Comparison of ENCODE assay signal across 12 cellular contexts in genomic region chr12:57101892-57102695, GRCh38. TPM values are rescaled to one million over a fixed set of nuclear protein-coding genes. Genes with fewer than 3 reads are reported as not detected.
A peak's percentile ranks its signal among the peaks of the same experiment; 100 is the strongest.
DNase-seq lines count a peak whose midpoint lies in the region; ATAC-seq and TF ChIP-seq lines count a peak whose summit lies in the region.
"Had no signal": no experiment of that assay in that cellular context is flagged by ENCODE, and none has a peak within 500 bp of the region (broad histone marks: within the 10 kb centered on the region; RNA-seq: fewer than 3 reads in every experiment).

No MANE protein-coding gene starts in this region.

- no peaks in the 10 kb centered on the region for H3K9me3 ChIP-seq in BLaER1

- H3K27ac ChIP-seq in BLaER1 (peak overlapping the region; percentile 24; the same call in 1 of the 2 replicates), HL-60 (replicated peaks) (peak overlapping the region; percentile 47; the same call in 1 of the 2 replicates), mesendoderm (ENCODE audit: low read depth, low read length) (no peak overlapping the region)

- no peak overlapping the region for H3K4me3 Mint-ChIP-seq in activated naive CD8-positive, alpha-beta T cell
- H3K4me3 Mint-ChIP-seq: T-helper 2 cell treated with Interferon-gamma antibody and Interleukin-4, amounts not matched to agents 5 μg/mL and 100 μg/mL, for 36 hours had no signal

- H3K4me1 ChIP-seq in BLaER1: peaks cover 41% of the 10 kb centered on the region
- H3K4me1 ChIP-seq in mesendoderm (ENCODE audit: control insufficient read depth, low read depth, low read length): no peaks in the 10 kb centered on the region

- H3K4me2 ChIP-seq in BLaER1 (no peak overlapping the region), mesendoderm (ENCODE audit: low read length) (no peak overlapping the region)

- no peak overlapping the region for H3K4ac ChIP-seq in mesendoderm (ENCODE audit: low read depth, low read length)

- no CpG with 5 or more reads among the region's 15 CpGs for WGBS in mesendoderm (ENCODE audit: extremely low coverage, insufficient coverage, low lambda C conversion rate)

- H3K36me3 Mint-ChIP-seq in activated naive CD8-positive, alpha-beta T cell: peaks cover under 1% of the 10 kb centered on the region

- DNase-seq in HL-60 (ENCODE audit: low read depth in 1 of 2, low spot score in 1 of 2) (peak in 1 of 2 experiments; percentile 75), mesendoderm (peak; percentile 55), anterior cingulate cortex (lab: John Stamatoyannopoulos, UW) (no peak), GM19238 (ENCODE audit: insufficient read length, low spot score) (no peak)
- DNase-seq in effector CD8-positive, alpha-beta T cell (lab: John Stamatoyannopoulos, UW): no peak
- DNase-seq: cerebellar nuclear complex, HCEC 1CT, NCI-H1092 treated with DMSO at 0.1 percent for 48 hours had no signal

- H3K56ac ChIP-seq in mesendoderm (ENCODE audit: low read length): peak overlapping the region; percentile 49

- H4K20me1 ChIP-seq in BLaER1: peaks cover 29% of the 10 kb centered on the region

- no peak overlapping the region for H4K8ac ChIP-seq in mesendoderm (ENCODE audit: low read depth, low read length)

- no peak overlapping the region for H2AK5ac ChIP-seq in mesendoderm (ENCODE audit: low read length)

- H3K36me3 ChIP-seq in BLaER1: peaks cover 92% of the 10 kb centered on the region
- peaks cover 5% of the 10 kb centered on the region for H3K36me3 ChIP-seq in mesendoderm (ENCODE audit: control insufficient read depth, insufficient read depth, low read length)

- no peak for ATAC-seq in GM18870 (IDR thresholded peaks at IDR 0.05; ENCODE audit: unreplicated experiment)

- H2BK120ac ChIP-seq in mesendoderm (ENCODE audit: low read depth, low read length): no peak overlapping the region

- H2BK5ac ChIP-seq in mesendoderm (ENCODE audit: low read length): no peak overlapping the region

- no peaks in the 10 kb centered on the region for H3K79me2 ChIP-seq in mesendoderm (ENCODE audit: control insufficient read depth, insufficient read depth, low read length)

- no peak overlapping the region for H4K5ac ChIP-seq in mesendoderm (ENCODE audit: low read length)

- H3K27me3 Mint-ChIP-seq in activated naive CD8-positive, alpha-beta T cell: no peaks in the 10 kb centered on the region

- H3K79me1 ChIP-seq in mesendoderm (ENCODE audit: low read length): no peaks in the 10 kb centered on the region

- H3K18ac ChIP-seq in mesendoderm (ENCODE audit: low read length): no peak overlapping the region

- H3K9ac ChIP-seq in BLaER1 (no peak overlapping the region), mesendoderm (ENCODE audit: low read length) (no peak overlapping the region)

- no peaks in the 10 kb centered on the region for H3K9me3 Mint-ChIP-seq in activated naive CD8-positive, alpha-beta T cell (ENCODE audit: low read depth)
- H3K9me3 Mint-ChIP-seq: T-helper 2 cell treated with Interferon-gamma antibody and Interleukin-4, amounts not matched to agents 5 μg/mL and 100 μg/mL, for 36 hours had no signal

- no peak for TF ChIP-seq CTCF in HL-60 (IDR thresholded peaks at IDR 0.05; ENCODE audit: insufficient read depth, low read length)

- H3K4me1 Mint-ChIP-seq in activated naive CD8-positive, alpha-beta T cell (ENCODE audit: low read depth): peaks cover 62% of the 10 kb centered on the region

- no peaks in the 10 kb centered on the region for H3K27me3 ChIP-seq in BLaER1
- no peaks in the 10 kb centered on the region for H3K27me3 ChIP-seq in HL-60 (ENCODE audit: insufficient read depth, poor library complexity, severe bottlenecking)
- no peaks in the 10 kb centered on the region for H3K27me3 ChIP-seq in mesendoderm (ENCODE audit: insufficient read depth, low read length, poor library complexity)

- no peak overlapping the region for H2BK15ac ChIP-seq in mesendoderm (replicated peaks; ENCODE audit: low read depth)

- no peak overlapping the region for H3K23ac ChIP-seq in mesendoderm (ENCODE audit: low read length)

- no peak overlapping the region for H3K4me3 ChIP-seq in BLaER1
- no peak overlapping the region for H3K4me3 ChIP-seq in HL-60 (replicated peaks; ENCODE audit: insufficient read depth, low read length)
- no peak overlapping the region for H3K4me3 ChIP-seq in mesendoderm (ENCODE audit: low read length)

- peak overlapping the region; percentile 81 for H3K27ac Mint-ChIP-seq in activated naive CD8-positive, alpha-beta T cell
- H3K27ac Mint-ChIP-seq: T-helper 2 cell treated with Interferon-gamma antibody and Interleukin-4, amounts not matched to agents 5 μg/mL and 100 μg/mL, for 36 hours had no signal

RNA-seq across cellular contexts. Expression of gene STAT6, which starts 9.1 kb away (rescaled TPM):
- polyA plus RNA-seq in mesendoderm (2013, experiment 1 of 2): 22.6 TPM
- polyA plus RNA-seq in mesendoderm (2013, experiment 2 of 2): 22.2 TPM

RNA-seq across cellular contexts. Expression of gene NAB2, which starts 13.2 kb away (rescaled TPM):
- polyA plus RNA-seq in mesendoderm (2013, experiment 1 of 2): 10.0 TPM
- 9.5 TPM for polyA plus RNA-seq in mesendoderm (2013, experiment 2 of 2)

RNA-seq across cellular contexts. Expression of gene NEMP1, which starts 23.5 kb away (rescaled TPM):
- 14.8 TPM for polyA plus RNA-seq in mesendoderm (2013, experiment 1 of 2)
- 14.9 TPM for polyA plus RNA-seq in mesendoderm (2013, experiment 2 of 2)

RNA-seq across cellular contexts. Expression of gene LRP1, which starts 26.2 kb away (rescaled TPM):
- polyA plus RNA-seq in mesendoderm (2013, experiment 1 of 2): 16.1 TPM
- polyA plus RNA-seq in mesendoderm (2013, experiment 2 of 2): 15.2 TPM

RNA-seq across cellular contexts. Expression of gene LRP1-AS, which starts 45.3 kb away (rescaled TPM):
- polyA plus RNA-seq in mesendoderm (2013, experiment 1 of 2): not detected
- not detected for polyA plus RNA-seq in mesendoderm (2013, experiment 2 of 2)
